12 cellular contexts compared by ENCODE assay signal in the genomic region with DNA sequence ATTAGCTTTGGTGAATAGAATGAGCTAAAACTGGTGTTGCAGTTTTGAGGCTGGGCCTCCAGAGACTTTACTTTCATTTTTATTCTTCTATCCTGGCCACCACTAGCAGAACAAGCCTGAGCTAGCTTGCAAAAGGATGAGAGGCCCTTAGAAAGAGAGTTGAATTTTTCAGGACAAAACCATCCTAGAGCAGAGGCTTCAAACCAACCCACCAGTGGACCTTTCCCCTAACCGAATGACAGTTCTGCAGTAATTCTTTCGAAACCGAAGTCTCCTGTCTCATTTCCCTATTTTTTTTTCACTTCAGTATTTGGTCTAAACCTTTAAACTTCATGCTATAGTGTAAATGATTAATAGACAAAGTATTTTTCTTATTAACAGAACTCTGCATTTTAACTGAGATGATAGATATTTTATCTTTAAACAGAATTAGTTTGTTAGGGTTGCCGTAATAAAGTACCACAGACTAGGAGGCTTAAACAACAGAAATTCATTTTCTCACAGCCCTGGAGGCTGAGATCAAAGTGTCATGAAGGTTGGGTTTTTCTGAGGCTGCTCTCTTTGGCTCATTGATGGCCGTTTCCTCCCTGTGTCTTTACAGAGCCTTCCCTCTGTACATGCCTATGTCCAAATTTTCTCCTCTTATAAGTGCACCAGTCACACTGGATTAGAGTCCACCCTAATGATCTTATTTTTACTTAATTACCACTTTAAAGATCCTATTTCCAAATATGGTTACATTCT.
DNase-seq lines count a peak whose midpoint lies in the region; ATAC-seq, FAIRE-seq and TF ChIP-seq lines count a peak whose summit lies in the region.
"Had no signal": no experiment of that assay in that cellular context is flagged by ENCODE, and none has a peak within 500 bp of the region (broad histone marks: within the 10 kb centered on the region; RNA-seq: fewer than 3 reads in every experiment).

No MANE protein-coding gene starts in this region.

- H3K36me3 ChIP-seq in endothelial cell of umbilical vein (ENCODE audit: control insufficient read depth in 2 of 2, extremely low read depth in 1 of 2, insufficient read depth in 2 of 2, low read length in 2 of 2) (no peaks in the 10 kb centered on the region), WERI-Rb-1 (no peaks in the 10 kb centered on the region), uterus (no peaks in the 10 kb centered on the region)

- H3K27me3 ChIP-seq in endothelial cell of umbilical vein (ENCODE audit: control insufficient read depth in 2 of 2, insufficient read depth in 2 of 2, low read length in 2 of 2) (peaks cover 2 to 6% of the 10 kb centered on the region in 2 experiments), WERI-Rb-1 (ENCODE audit: insufficient read depth, low read depth, severe bottlenecking) (no peaks in the 10 kb centered on the region), uterus (no peaks in the 10 kb centered on the region)

- TF ChIP-seq POLR2A in endothelial cell of umbilical vein (IDR thresholded peaks at IDR 0.05; ENCODE audit: low read depth, low read length) (no peak), uterus (IDR thresholded peaks at IDR 0.05) (no peak)

- H3K4me1 ChIP-seq in endothelial cell of umbilical vein (ENCODE audit: control insufficient read depth, extremely low read depth, insufficient read depth, low read length): no peaks in the 10 kb centered on the region
- no peaks in the 10 kb centered on the region for H3K4me1 ChIP-seq in uterus

- intact Hi-C loops in endothelial cell of umbilical vein (cut with micrococcal nuclease): no loop called here
- intact Hi-C loops in uterus (cut with DNase I; ENCODE audit: low total_unique reads): no loop called here

- no peak overlapping the region for H3K4me2 ChIP-seq in endothelial cell of umbilical vein (ENCODE audit: insufficient read depth, low read length)

- no peak overlapping the region for H3K9ac ChIP-seq in endothelial cell of umbilical vein (replicated peaks; ENCODE audit: extremely low read depth, insufficient read depth, low read length)

- no peak overlapping the region for H3K4me3 ChIP-seq in endothelial cell of umbilical vein (replicated peaks in 1 of 3; ENCODE audit: insufficient read depth in 1 of 3, low read depth in 1 of 3, low read length in 3 of 3)
- no peak overlapping the region for H3K4me3 ChIP-seq in WERI-Rb-1 (ENCODE audit: low read depth, low read length)
- H3K4me3 ChIP-seq in uterus: no peak overlapping the region

- no peaks in the 10 kb centered on the region for H4K20me1 ChIP-seq in endothelial cell of umbilical vein (replicated peaks; ENCODE audit: control insufficient read depth, extremely low read depth, insufficient read depth, low read length)

- H2AFZ ChIP-seq in endothelial cell of umbilical vein (ENCODE audit: low read depth, low read length): no peak overlapping the region

- H3K27ac ChIP-seq in endothelial cell of umbilical vein (ENCODE audit: insufficient read depth, low read depth, low read length): no peak overlapping the region
- no peak overlapping the region for H3K27ac ChIP-seq in WERI-Rb-1
- H3K27ac ChIP-seq in uterus: no peak overlapping the region

- no peaks in the 10 kb centered on the region for H3K9me1 ChIP-seq in endothelial cell of umbilical vein (replicated peaks; ENCODE audit: control insufficient read depth, extremely low read depth, insufficient read depth, low read length)

- peak; percentile 96 for ATAC-seq in GM18870 (IDR thresholded peaks at IDR 0.05; ENCODE audit: unreplicated experiment)
- peak; percentile 81 for ATAC-seq in GM21786 (IDR thresholded peaks at IDR 0.05; ENCODE audit: unreplicated experiment)
- ATAC-seq in HG03378 (IDR thresholded peaks at IDR 0.05; ENCODE audit: unreplicated experiment): peak; percentile 94
- ATAC-seq: activated CD4-positive, alpha-beta T cell treated with anti-CD3 and anti-CD28 coated beads for 36 hours had no signal

- TF ChIP-seq CTCF in endothelial cell of umbilical vein (IDR thresholded peaks at IDR 0.05; ENCODE audit: extremely low read depth in 1 of 2, insufficient read depth in 1 of 2, low read depth in 1 of 2, low read length in 2 of 2) (no peak), WERI-Rb-1 (IDR thresholded peaks at IDR 0.05; ENCODE audit: low read depth, low read length) (no peak), uterus (IDR thresholded peaks at IDR 0.05) (no peak)

- DNase-seq in endothelial cell of umbilical vein (ENCODE audit: low read depth, low spot score) (no peak), HTR-8/SVneo (ENCODE audit: insufficient read length, low spot score) (no peak), WERI-Rb-1 (no peak), HEK293T (ENCODE audit: extremely low spot score) (no peak), uterus (no peak)
- DNase-seq: activated CD4-positive, alpha-beta T cell treated with anti-CD3 and anti-CD28 coated beads for 36 hours; H9; NCI-H1092 treated with DMSO at 0.1 percent for 48 hours had no signal

- POLR2A ChIA-PET in endothelial cell of umbilical vein (lab: Charles Lee): no interaction called here
- POLR2A ChIA-PET in HEK293T (lab: Yijun Ruan, JAX): no interaction called here

- no peaks in the 10 kb centered on the region for H3K9me3 ChIP-seq in endothelial cell of umbilical vein (replicated peaks; ENCODE audit: control insufficient read depth, insufficient read depth, low read length)
- H3K9me3 ChIP-seq in WERI-Rb-1 (ENCODE audit: severe bottlenecking): no peaks in the 10 kb centered on the region
- no peaks in the 10 kb centered on the region for H3K9me3 ChIP-seq in uterus

- CTCF ChIA-PET in endothelial cell of umbilical vein (lab: Charles Lee) (interaction anchor here (0.7 to 1.7 kb wide), 3 partner anchors 12 to 302 kb away, joined by 3 to 9 read pairs (median 5); no protein-coding TSS in a partner anchor), HEK293T (lab: Yijun Ruan, JAX) (interaction anchor here (0.5 kb wide), 1 partner anchor 301 kb away, joined by 3 read pairs; no protein-coding TSS in a partner anchor)

- H3K79me2 ChIP-seq in endothelial cell of umbilical vein (ENCODE audit: control insufficient read depth, insufficient read depth, low read length): no peaks in the 10 kb centered on the region

- no TSS peak for BruUV-seq in endothelial cell of umbilical vein (replicated peaks; lab: Mats Ljungman, UMichigan)

- peak; percentile 12 for FAIRE-seq in endothelial cell of umbilical vein (lab: Jason Lieb, UNC)
- FAIRE-seq in HTR-8/SVneo (lab: Jason Lieb, UNC): no peak
- FAIRE-seq: endometrium had no signal

- dilution Hi-C loops in endothelial cell of umbilical vein (cut with MboI; ENCODE audit: extremely low pct_ligation_motif_present, low sequenced_read_pairs): no loop called here

TF ChIP-seq in endothelial cell of umbilical vein, 7 proteins besides CTCF, POLR2A, EP300 and RAD21:
- no peak for TF ChIP-seq FOS (IDR thresholded peaks at IDR 0.05; ENCODE audit: borderline replicate concordance, insufficient read depth, low read length)
- no peak for TF ChIP-seq MYC (IDR thresholded peaks at IDR 0.05; ENCODE audit: low read depth, low read length)
- TF ChIP-seq POLR2AphosphoS5 (IDR thresholded peaks at IDR 0.05; ENCODE audit: insufficient read depth, low read depth, low read length): no peak
- TF ChIP-seq EZH2 (IDR thresholded peaks at IDR 0.05; ENCODE audit: borderline replicate concordance, low read depth, low read length, severe bottlenecking): no peak
- no peak for TF ChIP-seq JUN (IDR thresholded peaks at IDR 0.05; ENCODE audit: borderline replicate concordance, insufficient read depth, insufficient read length, low read depth)
- TF ChIP-seq, protein P1, sequence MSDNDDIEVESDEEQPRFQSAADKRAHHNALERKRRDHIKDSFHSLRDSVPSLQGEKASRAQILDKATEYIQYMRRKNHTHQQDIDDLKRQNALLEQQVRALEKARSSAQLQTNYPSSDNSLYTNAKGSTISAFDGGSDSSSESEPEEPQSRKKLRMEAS (IDR thresholded peaks at IDR 0.05; ENCODE audit: insufficient read depth, insufficient read length): no peak
- no peak for TF ChIP-seq GATA2 (IDR thresholded peaks at IDR 0.05; ENCODE audit: insufficient read depth, insufficient read length, low read depth, low read length)
TF ChIP-seq in endothelial cell of umbilical vein: peak in this region for 0.

TF ChIP-seq in HEK293T, 16 proteins besides CTCF, POLR2A, EP300 and RAD21:
- TF ChIP-seq, protein P2, sequence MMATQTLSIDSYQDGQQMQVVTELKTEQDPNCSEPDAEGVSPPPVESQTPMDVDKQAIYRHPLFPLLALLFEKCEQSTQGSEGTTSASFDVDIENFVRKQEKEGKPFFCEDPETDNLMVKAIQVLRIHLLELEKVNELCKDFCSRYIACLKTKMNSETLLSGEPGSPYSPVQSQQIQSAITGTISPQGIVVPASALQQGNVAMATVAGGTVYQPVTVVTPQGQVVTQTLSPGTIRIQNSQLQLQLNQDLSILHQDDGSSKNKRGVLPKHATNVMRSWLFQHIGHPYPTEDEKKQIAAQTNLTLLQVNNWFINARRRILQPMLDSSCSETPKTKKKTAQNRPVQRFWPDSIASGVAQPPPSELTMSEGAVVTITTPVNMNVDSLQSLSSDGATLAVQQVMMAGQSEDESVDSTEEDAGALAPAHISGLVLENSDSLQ (IDR thresholded peaks at IDR 0.05): no peak
- TF ChIP-seq ZNF384 (IDR thresholded peaks at IDR 0.05) (no peak), HDGF (IDR thresholded peaks at IDR 0.05; ENCODE audit: borderline replicate concordance) (no peak), ELF4 (IDR thresholded peaks at IDR 0.05) (no peak), NFRKB (IDR thresholded peaks at IDR 0.05) (no peak), FOXK2 (IDR thresholded peaks at IDR 0.05) (no peak), CTBP1 (IDR thresholded peaks at IDR 0.05; ENCODE audit: borderline replicate concordance) (no peak), L3MBTL2 (conservative IDR thresholded peaks at IDR 0.05) (no peak), ARNT (IDR thresholded peaks at IDR 0.05) (no peak), LEF1 (IDR thresholded peaks at IDR 0.05; ENCODE audit: borderline replicate concordance) (no peak), TARDBP (IDR thresholded peaks at IDR 0.05) (no peak), SUZ12 (IDR thresholded peaks at IDR 0.05) (no peak), SP1 (IDR thresholded peaks at IDR 0.05) (no peak), FOXM1 (IDR thresholded peaks at IDR 0.05; ENCODE audit: borderline replicate concordance) (no peak)
